ENCODE assay signal across 1 cellular context in genomic region chr16:50434872-50435478, GRCh38.
TF ChIP-seq lines count a peak whose summit lies in the region.

No MANE protein-coding gene starts in this region.

TF ChIP-seq in HepG2, 621 proteins besides CTCF, POLR2A, EP300 and RAD21 (continued from another document):
- TF ChIP-seq, protein P1, sequence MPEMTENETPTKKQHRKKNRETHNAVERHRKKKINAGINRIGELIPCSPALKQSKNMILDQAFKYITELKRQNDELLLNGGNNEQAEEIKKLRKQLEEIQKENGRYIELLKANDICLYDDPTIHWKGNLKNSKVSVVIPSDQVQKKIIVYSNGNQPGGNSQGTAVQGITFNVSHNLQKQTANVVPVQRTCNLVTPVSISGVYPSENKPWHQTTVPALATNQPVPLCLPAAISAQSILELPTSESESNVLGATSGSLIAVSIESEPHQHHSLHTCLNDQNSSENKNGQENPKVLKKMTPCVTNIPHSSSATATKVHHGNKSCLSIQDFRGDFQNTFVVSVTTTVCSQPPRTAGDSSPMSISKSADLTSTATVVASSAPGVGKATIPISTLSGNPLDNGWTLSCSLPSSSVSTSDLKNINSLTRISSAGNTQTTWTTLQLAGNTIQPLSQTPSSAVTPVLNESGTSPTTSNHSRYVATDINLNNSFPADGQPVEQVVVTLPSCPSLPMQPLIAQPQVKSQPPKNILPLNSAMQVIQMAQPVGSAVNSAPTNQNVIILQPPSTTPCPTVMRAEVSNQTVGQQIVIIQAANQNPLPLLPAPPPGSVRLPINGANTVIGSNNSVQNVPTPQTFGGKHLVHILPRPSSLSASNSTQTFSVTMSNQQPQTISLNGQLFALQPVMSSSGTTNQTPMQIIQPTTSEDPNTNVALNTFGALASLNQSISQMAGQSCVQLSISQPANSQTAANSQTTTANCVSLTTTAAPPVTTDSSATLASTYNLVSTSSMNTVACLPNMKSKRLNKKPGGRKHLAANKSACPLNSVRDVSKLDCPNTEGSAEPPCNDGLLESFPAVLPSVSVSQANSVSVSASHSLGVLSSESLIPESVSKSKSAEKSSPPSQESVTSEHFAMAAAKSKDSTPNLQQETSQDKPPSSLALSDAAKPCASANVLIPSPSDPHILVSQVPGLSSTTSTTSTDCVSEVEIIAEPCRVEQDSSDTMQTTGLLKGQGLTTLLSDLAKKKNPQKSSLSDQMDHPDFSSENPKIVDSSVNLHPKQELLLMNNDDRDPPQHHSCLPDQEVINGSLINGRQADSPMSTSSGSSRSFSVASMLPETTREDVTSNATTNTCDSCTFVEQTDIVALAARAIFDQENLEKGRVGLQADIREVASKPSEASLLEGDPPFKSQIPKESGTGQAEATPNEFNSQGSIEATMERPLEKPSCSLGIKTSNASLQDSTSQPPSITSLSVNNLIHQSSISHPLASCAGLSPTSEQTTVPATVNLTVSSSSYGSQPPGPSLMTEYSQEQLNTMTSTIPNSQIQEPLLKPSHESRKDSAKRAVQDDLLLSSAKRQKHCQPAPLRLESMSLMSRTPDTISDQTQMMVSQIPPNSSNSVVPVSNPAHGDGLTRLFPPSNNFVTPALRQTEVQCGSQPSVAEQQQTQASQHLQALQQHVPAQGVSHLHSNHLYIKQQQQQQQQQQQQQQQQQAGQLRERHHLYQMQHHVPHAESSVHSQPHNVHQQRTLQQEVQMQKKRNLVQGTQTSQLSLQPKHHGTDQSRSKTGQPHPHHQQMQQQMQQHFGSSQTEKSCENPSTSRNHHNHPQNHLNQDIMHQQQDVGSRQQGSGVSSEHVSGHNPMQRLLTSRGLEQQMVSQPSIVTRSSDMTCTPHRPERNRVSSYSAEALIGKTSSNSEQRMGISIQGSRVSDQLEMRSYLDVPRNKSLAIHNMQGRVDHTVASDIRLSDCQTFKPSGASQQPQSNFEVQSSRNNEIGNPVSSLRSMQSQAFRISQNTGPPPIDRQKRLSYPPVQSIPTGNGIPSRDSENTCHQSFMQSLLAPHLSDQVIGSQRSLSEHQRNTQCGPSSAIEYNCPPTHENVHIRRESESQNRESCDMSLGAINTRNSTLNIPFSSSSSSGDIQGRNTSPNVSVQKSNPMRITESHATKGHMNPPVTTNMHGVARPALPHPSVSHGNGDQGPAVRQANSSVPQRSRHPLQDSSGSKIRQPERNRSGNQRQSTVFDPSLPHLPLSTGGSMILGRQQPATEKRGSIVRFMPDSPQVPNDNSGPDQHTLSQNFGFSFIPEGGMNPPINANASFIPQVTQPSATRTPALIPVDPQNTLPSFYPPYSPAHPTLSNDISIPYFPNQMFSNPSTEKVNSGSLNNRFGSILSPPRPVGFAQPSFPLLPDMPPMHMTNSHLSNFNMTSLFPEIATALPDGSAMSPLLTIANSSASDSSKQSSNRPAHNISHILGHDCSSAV (CRISPR knock-in tag; IDR thresholded peaks at IDR 0.05; ENCODE audit: borderline replicate concordance), result no peak
TF ChIP-seq in HepG2: peak in this region for 0.
